Comparison of ENCODE assay signal across 13 cellular contexts in the genomic region with DNA sequence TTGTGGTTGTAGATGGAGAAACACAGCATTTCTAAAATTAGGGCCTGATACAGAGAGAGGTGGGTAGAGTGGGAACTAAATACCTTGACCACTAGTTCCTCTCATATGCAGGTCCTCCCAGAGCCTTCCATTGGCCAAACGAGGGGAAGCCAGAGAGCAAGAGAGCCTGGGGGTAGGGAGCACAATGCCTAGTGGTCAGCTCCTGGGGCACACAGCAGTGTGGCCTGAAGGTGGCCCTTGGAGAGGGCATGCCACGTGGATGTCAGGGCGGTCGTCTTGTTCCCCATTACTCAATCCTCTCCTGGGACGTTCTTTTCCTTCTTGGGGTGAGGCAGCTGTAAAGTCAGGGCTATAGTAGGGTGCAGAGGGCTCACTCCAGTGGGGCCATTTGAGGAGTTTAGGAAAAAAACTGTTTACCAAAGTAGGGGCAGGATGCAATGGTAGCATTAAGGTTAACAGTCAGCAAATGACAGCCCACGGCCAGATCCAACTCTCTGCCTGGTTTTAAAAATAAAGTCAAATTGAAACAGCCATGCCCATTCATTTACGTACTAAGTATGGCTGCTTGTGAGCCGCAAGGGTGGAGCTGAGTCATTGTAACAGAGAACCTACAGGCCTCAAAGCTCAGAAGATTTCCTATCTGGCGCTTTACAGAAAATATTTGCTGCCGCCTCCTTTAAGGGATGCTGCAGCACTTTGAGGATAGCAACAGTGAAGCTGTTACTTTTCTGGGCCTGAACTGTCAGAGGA. TPM values are rescaled to one million over a fixed set of nuclear protein-coding genes. Genes with fewer than 3 reads are reported as not detected.
DNase-seq lines count a peak whose midpoint lies in the region; ATAC-seq lines count a peak whose summit lies in the region.
"Had no signal": no experiment of that assay in that cellular context is flagged by ENCODE, and none has a peak within 500 bp of the region (broad histone marks: within the 10 kb centered on the region; RNA-seq: fewer than 3 reads in every experiment).

No MANE protein-coding gene starts in this region.

- peak; percentile 65 for ATAC-seq in GM21786 (IDR thresholded peaks at IDR 0.05; ENCODE audit: unreplicated experiment)
- ATAC-seq in activated T-cell treated with anti-CD3 and anti-CD28 coated beads, Interleukin-2, amount 50 U/mL, for 4 hours = peak; percentile 87
- no peak for ATAC-seq in GM18909 (IDR thresholded peaks at IDR 0.05; ENCODE audit: poor library complexity, unreplicated experiment)
- ATAC-seq: upper lobe of right lung had no signal

- H3K9me3 Mint-ChIP-seq in activated T-cell treated with anti-CD3 and anti-CD28 coated beads, Interleukin-2, amount 50 U/mL, for 4 hours = no peaks in the 10 kb centered on the region
- H3K9me3 Mint-ChIP-seq: mesothelial cell of epicardium had no signal

- H3K27me3 Mint-ChIP-seq in activated T-cell treated with anti-CD3 and anti-CD28 coated beads, Interleukin-2, amount 50 U/mL, for 4 hours (ENCODE audit: low read depth) = no peaks in the 10 kb centered on the region

- no peak overlapping the region for H3K4me3 Mint-ChIP-seq in activated T-cell treated with anti-CD3 and anti-CD28 coated beads, Interleukin-2, amount 50 U/mL, for 4 hours
- H3K4me3 Mint-ChIP-seq: mesothelial cell of epicardium had no signal

- H3K36me3 Mint-ChIP-seq in activated T-cell treated with anti-CD3 and anti-CD28 coated beads, Interleukin-2, amount 50 U/mL, for 4 hours (ENCODE audit: insufficient read depth) = no peaks in the 10 kb centered on the region
- H3K36me3 Mint-ChIP-seq: mesothelial cell of epicardium had no signal

- H3K4me1 Mint-ChIP-seq in activated T-cell treated with anti-CD3 and anti-CD28 coated beads, Interleukin-2, amount 50 U/mL, for 4 hours (ENCODE audit: low read depth) = peaks cover 7% of the 10 kb centered on the region
- H3K4me1 Mint-ChIP-seq: mesothelial cell of epicardium had no signal

- DNase-seq in activated CD4-positive, alpha-beta T cell treated with anti-CD3 and anti-CD28 coated beads for 48 hours = peak; percentile 71
- no peak for DNase-seq in activated CD4-positive, alpha-beta T cell treated with anti-CD3 and anti-CD28 coated beads for 1 hour
- no peak for DNase-seq in activated T-cell treated with anti-CD3 and anti-CD28 coated beads, Interleukin-2, amount 50 U/mL, for 4 hours
- DNase-seq in stimulated activated CD4-positive, alpha-beta T cell treated with anti-CD3 and anti-CD28 coated beads, Interleukin-1b, Interleukin-23, amount 100 ng/mL, for 48 hours = peak; percentile 67
- no peak for DNase-seq in NCI-H69 (lab: John Stamatoyannopoulos, UW)
- DNase-seq in COR-L47 (lab: John Stamatoyannopoulos, UW) = no peak
- DNase-seq: dermis blood vessel endothelial cell, NCI-H2029 treated with DMSO at 0.1 percent for 48 hours, spleen, upper lobe of right lung had no signal

RNA-seq across cellular contexts. Expression of a gene that starts 7.6 kb away (rescaled TPM):
- under 1 TPM in 1 of 3 donors, not detected in 2; 0.03 TPM for total RNA-seq in activated T-cell treated with anti-CD3 and anti-CD28 coated beads, Interleukin-2, amount 50 U/mL, for 4 hours

Comparison
In these comparisons a context has a peak if more than half of its experiments do, and no peak if none do; other contexts are left out.
1. DNase-seq: peak in activated CD4-positive, alpha-beta T cell treated with anti-CD3 and anti-CD28 coated beads for 48 hours (single experiment) and stimulated activated CD4-positive, alpha-beta T cell treated with anti-CD3 and anti-CD28 coated beads, Interleukin-1b, Interleukin-23, amount 100 ng/mL, for 48 hours (single experiment); none in activated CD4-positive, alpha-beta T cell treated with anti-CD3 and anti-CD28 coated beads for 1 hour (single experiment), activated T-cell treated with anti-CD3 and anti-CD28 coated beads, Interleukin-2, amount 50 U/mL, for 4 hours (single experiment), NCI-H69 (single experiment) and COR-L47 (single experiment).